In genomic region chr9:128891354-128892222, GRCh38 we compare ENCODE assay signal across 8 cellular contexts. TPM values are rescaled to one million over a fixed set of nuclear protein-coding genes. Genes with fewer than 3 reads are reported as not detected.
A peak's percentile ranks its signal among the peaks of the same experiment; 100 is the strongest.
DNase-seq lines count a peak whose midpoint lies in the region; ATAC-seq, FAIRE-seq and TF ChIP-seq lines count a peak whose summit lies in the region.
"Had no signal": no experiment of that assay in that cellular context is flagged by ENCODE, and none has a peak within 500 bp of the region (broad histone marks: within the 10 kb centered on the region; RNA-seq: fewer than 3 reads in every experiment).

No MANE protein-coding gene starts in this region.

- TF ChIP-seq RAD21 in K562 (CRISPR knock-in tag; conservative IDR thresholded peaks at IDR 0.05 in 1 of 2, IDR thresholded peaks at IDR 0.05 in 1 of 2) = no peak

- peaks cover 30% of the 10 kb centered on the region for H3K36me3 ChIP-seq in CD4-positive, alpha-beta memory T cell (ENCODE audit: insufficient read depth, low read length)
- peaks cover 50% of the 10 kb centered on the region; the same call in 2 of the 3 replicates for H3K36me3 ChIP-seq in K562 (ENCODE audit: control insufficient read depth, insufficient read depth, low read length)
- peaks cover 0 to 34% (median 4%) of the 10 kb centered on the region in 3 experiments for H3K36me3 ChIP-seq in naive thymus-derived CD4-positive, alpha-beta T cell (ENCODE audit: control insufficient read depth in 2 of 3, insufficient read depth in 3 of 3, low read length in 3 of 3)

- H3K79me2 ChIP-seq in K562 (ENCODE audit: control insufficient read depth, insufficient read depth, low read length) = 0 out of 3 replicates have a peak, but pooled peaks cover 3% of the 10 kb centered on the region

- TF ChIP-seq POLR2A in K562 (conservative IDR thresholded peaks at IDR 0.05) = no peak

- H3K9me3 Mint-ChIP-seq in CD4-positive, alpha-beta memory T cell = no peaks in the 10 kb centered on the region
- no peaks in the 10 kb centered on the region for H3K9me3 Mint-ChIP-seq in naive thymus-derived CD4-positive, alpha-beta T cell
- H3K9me3 Mint-ChIP-seq: nephron had no signal

- no peaks in the 10 kb centered on the region for H3K27me3 ChIP-seq in CD4-positive, alpha-beta memory T cell (ENCODE audit: insufficient read depth, low read length)
- H3K27me3 ChIP-seq in K562 (ENCODE audit: control insufficient read depth in 2 of 2, insufficient read depth in 2 of 2, low read length in 2 of 2) = no peaks in the 10 kb centered on the region
- no peaks in the 10 kb centered on the region for H3K27me3 ChIP-seq in naive thymus-derived CD4-positive, alpha-beta T cell (ENCODE audit: control insufficient read depth in 2 of 2, insufficient read depth in 2 of 2, low read length in 2 of 2)

- H3K27me3 Mint-ChIP-seq in CD4-positive, alpha-beta memory T cell = no peaks in the 10 kb centered on the region
- H3K27me3 Mint-ChIP-seq in naive thymus-derived CD4-positive, alpha-beta T cell = no peaks in the 10 kb centered on the region

- POLR2A ChIA-PET in CD4-positive, alpha-beta memory T cell (lab: Charles Lee; ENCODE audit: partially characterized antibody) = interaction anchor here (0.6 to 12.5 kb wide), 4 partner anchors 8 to 274 kb away, joined by 3 to 110 read pairs (median 6); partner anchors contain the start of genes KYAT1 and LRRC8A
- POLR2A ChIA-PET in K562 (lab: Yijun Ruan, JAX) = interaction anchor here (0.5 to 2.3 kb wide), 8 partner anchors 10 to 256 kb away, joined by 3 to 6 read pairs (median 4); partner anchors contain the start of genes KYAT1 and LRRC8A
- POLR2A ChIA-PET in naive thymus-derived CD4-positive, alpha-beta T cell (lab: Charles Lee) = interaction anchor here (3.5 to 6.6 kb wide), 2 partner anchors 10 kb away, joined by 23 to 48 read pairs; partner anchors contain the start of genes KYAT1 and LRRC8A

- H3K9me1 ChIP-seq in K562 (ENCODE audit: control insufficient read depth, insufficient read depth, low read length) = peaks cover 3% of the 10 kb centered on the region

- FAIRE-seq in K562 (lab: Jason Lieb, UNC) = no peak

- H3K27ac ChIP-seq in CD4-positive, alpha-beta memory T cell (ENCODE audit: low read depth, low read length) = peak overlapping the region; percentile 23
- no peak overlapping the region for H3K27ac ChIP-seq in K562 (ENCODE audit: extremely low read depth, low read depth, low read length)
- H3K27ac ChIP-seq in naive thymus-derived CD4-positive, alpha-beta T cell (ENCODE audit: low read depth, low read length) = peak overlapping the region; percentile 62

- H3K4me1 ChIP-seq in CD4-positive, alpha-beta memory T cell (ENCODE audit: insufficient read depth, low read length) = peaks cover 63% of the 10 kb centered on the region
- peaks cover 3 to 18% of the 10 kb centered on the region in 2 experiments; a peak in 4 of 5 replicates for H3K4me1 ChIP-seq in K562 (replicated peaks in 1 of 2; ENCODE audit: control insufficient read depth in 2 of 2, insufficient read depth in 2 of 2, low read length in 2 of 2)
- H3K4me1 ChIP-seq in naive thymus-derived CD4-positive, alpha-beta T cell (ENCODE audit: control insufficient read depth in 2 of 2, insufficient read depth in 2 of 2, low read length in 2 of 2) = peaks cover 16 to 40% of the 10 kb centered on the region in 2 donors

- peak overlapping the region; percentile 36 to 76 (median 65) for H3K27ac Mint-ChIP-seq in CD4-positive, alpha-beta memory T cell
- H3K27ac Mint-ChIP-seq in naive thymus-derived CD4-positive, alpha-beta T cell = peak overlapping the region; percentile 52 to 97 (median 74)
- H3K27ac Mint-ChIP-seq: nephron had no signal

- TF ChIP-seq EP300 in K562 (IDR thresholded peaks at IDR 0.05; ENCODE audit: low read length) = no peak

- H3K36me3 Mint-ChIP-seq in CD4-positive, alpha-beta memory T cell = peaks cover 38 to 52% of the 10 kb centered on the region in 2 donors
- H3K36me3 Mint-ChIP-seq in naive thymus-derived CD4-positive, alpha-beta T cell = peaks cover 4 to 34% (median 20%) of the 10 kb centered on the region in 5 donors

- no TSS peak for BruUV-seq in K562 (replicated peaks; lab: Mats Ljungman, UMichigan)

- H3K4me3 Mint-ChIP-seq in CD4-positive, alpha-beta memory T cell = peak overlapping the region in 3 of 8 donors; percentile 10 to 38 (median 20)
- peak overlapping the region in 5 of 10 donors; percentile 16 to 77 (median 37) for H3K4me3 Mint-ChIP-seq in naive thymus-derived CD4-positive, alpha-beta T cell
- H3K4me3 Mint-ChIP-seq: nephron had no signal

- CTCF ChIA-PET in CD4-positive, alpha-beta memory T cell (lab: Charles Lee; ENCODE audit: partially characterized antibody) = interaction anchor here (0.6 to 2.1 kb wide), 2 partner anchors 29 to 36 kb away, joined by 3 to 9 read pairs; partner anchors contain the start of gene PHYHD1
- CTCF ChIA-PET in K562 (lab: Yijun Ruan, JAX; ENCODE audit: low intra/inter-chr PET ratio) = no interaction called here
- CTCF ChIA-PET in naive thymus-derived CD4-positive, alpha-beta T cell (lab: Charles Lee) = no interaction called here

- H3K9me3 ChIP-seq in CD4-positive, alpha-beta memory T cell (ENCODE audit: control insufficient read depth in 1 of 2, low read length in 2 of 2) = no peaks in the 10 kb centered on the region
- no peaks in the 10 kb centered on the region for H3K9me3 ChIP-seq in K562 (replicated peaks; ENCODE audit: control insufficient read depth, insufficient read depth, low read depth, low read length)
- no peaks in the 10 kb centered on the region for H3K9me3 ChIP-seq in naive thymus-derived CD4-positive, alpha-beta T cell (ENCODE audit: control insufficient read depth in 2 of 3, low read length in 3 of 3)

- TF ChIP-seq CTCF in K562 (IDR thresholded peaks at IDR 0.05 in 2 of 3, conservative IDR thresholded peaks at IDR 0.05 in 1 of 3; ENCODE audit: insufficient read depth in 2 of 3, low read depth in 1 of 3, low read length in 3 of 3) = no peak

- ATAC-seq in K562 (no peak), HG02970 (IDR thresholded peaks at IDR 0.05; ENCODE audit: low FRiP score, unreplicated experiment) (no peak)
- no peak for ATAC-seq in naive thymus-derived CD4-positive, alpha-beta T cell

- intact Hi-C loops in CD4-positive, alpha-beta memory T cell (cut with micrococcal nuclease) = no loop called here
- intact Hi-C loops in K562 (cut with micrococcal nuclease) = no loop called here
- intact Hi-C loops in naive thymus-derived CD4-positive, alpha-beta T cell (cut with micrococcal nuclease) = loop anchor here in 1 of 2 donors (1.0 kb wide), 1 partner anchor 9 kb away; the partner anchor contains the start of gene LRRC8A

- H3K9ac ChIP-seq in K562 (ENCODE audit: insufficient read depth in 1 of 2, low read depth in 2 of 2, low read length in 2 of 2) = peak overlapping the region in 1 of 2 experiments; percentile 45; a peak in 1 of 4 replicates

- no peak overlapping the region for H2AFZ ChIP-seq in K562 (ENCODE audit: low read depth, low read length)

- 0 out of 2 replicates have a peak, but pooled peaks cover 3% of the 10 kb centered on the region for H4K20me1 ChIP-seq in K562 (replicated peaks; ENCODE audit: control insufficient read depth, insufficient read depth, low read length)

- no peak overlapping the region for H3K4me3 ChIP-seq in CD4-positive, alpha-beta memory T cell (ENCODE audit: low read length in 2 of 2)
- no peak overlapping the region for H3K4me3 ChIP-seq in K562
- H3K4me3 ChIP-seq in naive thymus-derived CD4-positive, alpha-beta T cell (ENCODE audit: low read length) = no peak overlapping the region

- no peak overlapping the region for H3K4me2 ChIP-seq in K562 (ENCODE audit: insufficient read depth, low read length)

- WGBS in K562 (ENCODE audit: insufficient coverage, low coverage, missing lambda C conversion rate) = 87% methylated on average over 15 of the region's 15 CpGs

- in situ Hi-C loops in K562 (cut with MboI) = no loop called here

- no peak for DNase-seq in CD4-positive, alpha-beta memory T cell
- no peak for DNase-seq in K562 (ENCODE audit: extremely low read depth in 1 of 4, low spot score in 3 of 4)
- no peak for DNase-seq in naive thymus-derived CD4-positive, alpha-beta T cell
- DNase-seq in DMS53 (lab: John Stamatoyannopoulos, UW) = no peak
- no peak for DNase-seq in activated naive CD4-positive, alpha-beta T cell treated with Interleukin-2 at 50 U/mL for 16 hours
- DNase-seq: NCI-H1048 had no signal

- H3K4me1 Mint-ChIP-seq in CD4-positive, alpha-beta memory T cell = peaks cover 29 to 69% (median 47%) of the 10 kb centered on the region in 4 donors
- peaks cover 33 to 77% (median 65%) of the 10 kb centered on the region in 7 donors for H3K4me1 Mint-ChIP-seq in naive thymus-derived CD4-positive, alpha-beta T cell

RNA-seq across cellular contexts. Expression of gene LRRC8A, which starts 9.7 kb away (rescaled TPM):
- 10 to 100 TPM; 24.4 to 26.4 TPM for total RNA-seq in CD4-positive, alpha-beta memory T cell
- 10 to 100 TPM; 18.7 to 40.6 TPM for polyA plus RNA-seq in CD4-positive, alpha-beta memory T cell
- 23.0 and 71.8 TPM in 2 replicates for total RNA-seq in K562 (2011; cell fraction: chromatin; rRNA removed; ENCODE audit: low replicate concordance)
- 46.7 and 55.7 TPM in 2 replicates for total RNA-seq in K562 (2011; cell fraction: nucleolus; rRNA removed)
- 50.5 and 51.6 TPM in 2 replicates for total RNA-seq in K562 (2011; cell fraction: nucleoplasm; rRNA removed)
- 15.3 and 17.2 TPM in 2 replicates for total RNA-seq in K562 (2014; rRNA removed)
- total RNA-seq in K562 (2014; rRNA removed; fragmentation: Illumina TruSeq; extraction: Trizol) = 5.5 and 6.4 TPM in 2 replicates
- total RNA-seq in K562 (2015; rRNA removed; fragmentation: Illumina TruSeq; extraction: Trizol) = 8.4 TPM in 2 replicates
- total RNA-seq in K562 (2021) = 23.5 and 24.7 TPM in 2 replicates
- polyA plus RNA-seq in K562 (2011; rRNA removed) = 8.9 and 11.5 TPM in 2 replicates
- 12.9 and 17.9 TPM in 2 replicates for polyA plus RNA-seq in K562 (2011; cell fraction: cytosol; rRNA removed)
- 10.0 and 13.2 TPM in 2 replicates for polyA plus RNA-seq in K562 (2011; cell fraction: nucleus; rRNA removed)
- polyA plus RNA-seq in K562 (2012) = 14.0 and 15.6 TPM in 2 replicates
- 14.0 and 19.8 TPM in 2 replicates for polyA plus RNA-seq in K562 (2014; fragmentation: Illumina TruSeq; extraction: Trizol)
- polyA plus RNA-seq in K562 (2014; fragmentation: Nextera tagmentation; extraction: Ambion mirVana) = 1 to 10 TPM; 2.9 to 3.5 TPM
- 13.4 and 15.4 TPM in 2 replicates for polyA plus RNA-seq in K562 (2014; rRNA removed)
- 13.2 and 19.4 TPM in 2 replicates for polyA minus RNA-seq in K562 (2011; rRNA and poly(A)+ RNA removed)
- polyA minus RNA-seq in K562 (2011; cell fraction: cytosol; rRNA and poly(A)+ RNA removed) = 13.9 and 15.2 TPM in 2 replicates
- polyA minus RNA-seq in K562 (2011; cell fraction: nucleus; rRNA and poly(A)+ RNA removed) = 7.0 and 8.6 TPM in 2 replicates
- total RNA-seq in naive thymus-derived CD4-positive, alpha-beta T cell = 10 to 100 TPM; 31.3 to 48.8 (median 34.5) TPM
- polyA plus RNA-seq in naive thymus-derived CD4-positive, alpha-beta T cell = 10 to 100 TPM; 24.2 to 54.0 TPM

RNA-seq across cellular contexts. Expression of gene KYAT1, which starts 9.8 kb away (rescaled TPM):
- total RNA-seq in CD4-positive, alpha-beta memory T cell = 10 to 100 TPM in 1 of 2 experiments, 1 to 10 TPM in 1; 9.8 to 12.4 TPM
- 10 to 100 TPM; 11.0 to 11.6 TPM for polyA plus RNA-seq in CD4-positive, alpha-beta memory T cell
- 34.0 and 59.4 TPM in 2 replicates for total RNA-seq in K562 (2011; cell fraction: chromatin; rRNA removed; ENCODE audit: low replicate concordance)
- 26.8 and 33.7 TPM in 2 replicates for total RNA-seq in K562 (2011; cell fraction: nucleolus; rRNA removed)
- 23.8 and 32.1 TPM in 2 replicates for total RNA-seq in K562 (2011; cell fraction: nucleoplasm; rRNA removed)
- total RNA-seq in K562 (2014; rRNA removed) (11.1 and 16.0 TPM in 2 replicates), K562 (2014; rRNA removed; fragmentation: Illumina TruSeq; extraction: Trizol) (6.5 and 8.8 TPM in 2 replicates), K562 (2015; rRNA removed; fragmentation: Illumina TruSeq; extraction: Trizol) (8.5 and 9.2 TPM in 2 replicates), K562 (2021) (11.7 and 14.7 TPM in 2 replicates)
- polyA plus RNA-seq in K562 (2011; rRNA removed) (16.1 and 20.2 TPM in 2 replicates), K562 (2014; fragmentation: Illumina TruSeq; extraction: Trizol) (13.4 and 14.8 TPM in 2 replicates), K562 (2014; fragmentation: Nextera tagmentation; extraction: Ambion mirVana) (10 to 100 TPM in 1 of 2 experiments, 1 to 10 TPM in 1; 6.4 to 11.0 TPM), K562 (2014; rRNA removed) (16.8 and 21.8 TPM in 2 replicates)
- 21.7 and 22.5 TPM in 2 replicates for polyA plus RNA-seq in K562 (2011; cell fraction: cytosol; rRNA removed)
- polyA plus RNA-seq in K562 (2011; cell fraction: nucleus; rRNA removed) = 41.4 and 54.7 TPM in 2 replicates
- 9.8 and 19.5 TPM in 2 replicates for polyA plus RNA-seq in K562 (2012)
- polyA minus RNA-seq in K562 (2011; rRNA and poly(A)+ RNA removed) = 6.0 and 7.0 TPM in 2 replicates
- polyA minus RNA-seq in K562 (2011; cell fraction: cytosol; rRNA and poly(A)+ RNA removed) = 5.9 and 6.1 TPM in 2 replicates
- polyA minus RNA-seq in K562 (2011; cell fraction: nucleus; rRNA and poly(A)+ RNA removed) = 6.3 and 7.3 TPM in 2 replicates
- 10 to 100 TPM in 4 of 5 experiments, 1 to 10 TPM in 1; 7.2 to 18.2 (median 14.8) TPM for total RNA-seq in naive thymus-derived CD4-positive, alpha-beta T cell
- polyA plus RNA-seq in naive thymus-derived CD4-positive, alpha-beta T cell = 10 to 100 TPM in 1 of 2 donors, 1 to 10 TPM in 1; 9.8 to 14.2 TPM

RNA-seq across cellular contexts. Expression of gene PHYHD1, which starts 29.2 kb away (rescaled TPM):
- 1 to 10 TPM; 1.7 to 2.2 TPM for total RNA-seq in CD4-positive, alpha-beta memory T cell
- not detected for polyA plus RNA-seq in CD4-positive, alpha-beta memory T cell
- total RNA-seq in K562 (2011; cell fraction: chromatin; rRNA removed; ENCODE audit: low replicate concordance) = 1.0 and 4.9 TPM in 2 replicates
- total RNA-seq in K562 (2011; cell fraction: nucleolus; rRNA removed) = 1.0 and 1.3 TPM in 2 replicates
- total RNA-seq in K562 (2011; cell fraction: nucleoplasm; rRNA removed) = 1.4 and 1.8 TPM in 2 replicates
- 0.49 and 1.3 TPM in 2 replicates for total RNA-seq in K562 (2014; rRNA removed)
- total RNA-seq in K562 (2014; rRNA removed; fragmentation: Illumina TruSeq; extraction: Trizol) = 0.45 and 0.69 TPM in 2 replicates
- total RNA-seq in K562 (2015; rRNA removed; fragmentation: Illumina TruSeq; extraction: Trizol) = 0.36 and 0.79 TPM in 2 replicates
- total RNA-seq in K562 (2021) = 0.58 and 0.66 TPM in 2 replicates
- 1.2 and 2.1 TPM in 2 replicates for polyA plus RNA-seq in K562 (2011; rRNA removed)
- polyA plus RNA-seq in K562 (2011; cell fraction: cytosol; rRNA removed) = 2.2 and 2.5 TPM in 2 replicates
- 3.7 and 4.1 TPM in 2 replicates for polyA plus RNA-seq in K562 (2011; cell fraction: nucleus; rRNA removed)
- polyA plus RNA-seq in K562 (2012) = 0.87 and 1.2 TPM in 2 replicates
- polyA plus RNA-seq in K562 (2014; fragmentation: Illumina TruSeq; extraction: Trizol) = 0.80 and 1.0 TPM in 2 replicates
- polyA plus RNA-seq in K562 (2014; fragmentation: Nextera tagmentation; extraction: Ambion mirVana) = 1 to 10 TPM in 1 of 2 experiments, under 1 TPM in 1; 0.80 to 1.0 TPM
- 0.32 and 0.91 TPM in 2 replicates for polyA plus RNA-seq in K562 (2014; rRNA removed)
- polyA minus RNA-seq in K562 (2011; rRNA and poly(A)+ RNA removed) = 0.48 and 2.0 TPM in 2 replicates
- polyA minus RNA-seq in K562 (2011; cell fraction: cytosol; rRNA and poly(A)+ RNA removed) = not detected in 2 replicates
- polyA minus RNA-seq in K562 (2011; cell fraction: nucleus; rRNA and poly(A)+ RNA removed) = 0.54 and 1.1 TPM in 2 replicates
- total RNA-seq in naive thymus-derived CD4-positive, alpha-beta T cell = 1 to 10 TPM; 1.1 to 3.2 (median 3.1) TPM
- polyA plus RNA-seq in naive thymus-derived CD4-positive, alpha-beta T cell = 1 to 10 TPM; 3.0 to 5.1 TPM

RNA-seq across cellular contexts. Expression of gene DOLK, which starts 55.8 kb away (rescaled TPM):
- total RNA-seq in CD4-positive, alpha-beta memory T cell = 10 to 100 TPM in 1 of 2 experiments, 1 to 10 TPM in 1; 9.9 to 12.9 TPM
- 10 to 100 TPM in 1 of 2 donors, 1 to 10 TPM in 1; 9.1 to 11.7 TPM for polyA plus RNA-seq in CD4-positive, alpha-beta memory T cell
- total RNA-seq in K562 (2011; cell fraction: chromatin; rRNA removed; ENCODE audit: low replicate concordance) = 13.9 and 44.2 TPM in 2 replicates
- total RNA-seq in K562 (2011; cell fraction: nucleolus; rRNA removed) = 48.2 and 55.4 TPM in 2 replicates
- 27.6 and 38.4 TPM in 2 replicates for total RNA-seq in K562 (2011; cell fraction: nucleoplasm; rRNA removed)
- 11.7 and 18.4 TPM in 2 replicates for total RNA-seq in K562 (2014; rRNA removed)
- total RNA-seq in K562 (2014; rRNA removed; fragmentation: Illumina TruSeq; extraction: Trizol) = 7.5 and 8.4 TPM in 2 replicates
- 13.7 and 14.0 TPM in 2 replicates for total RNA-seq in K562 (2015; rRNA removed; fragmentation: Illumina TruSeq; extraction: Trizol)
- total RNA-seq in K562 (2021) = 14.2 and 14.7 TPM in 2 replicates
- 10.8 and 13.0 TPM in 2 replicates for polyA plus RNA-seq in K562 (2011; rRNA removed)
- polyA plus RNA-seq in K562 (2011; cell fraction: cytosol; rRNA removed) = 15.7 and 32.2 TPM in 2 replicates
- 9.0 and 11.9 TPM in 2 replicates for polyA plus RNA-seq in K562 (2011; cell fraction: nucleus; rRNA removed)
- polyA plus RNA-seq in K562 (2012) = 9.5 and 16.7 TPM in 2 replicates
- polyA plus RNA-seq in K562 (2014; fragmentation: Illumina TruSeq; extraction: Trizol) = 14.0 and 15.0 TPM in 2 replicates
- polyA plus RNA-seq in K562 (2014; fragmentation: Nextera tagmentation; extraction: Ambion mirVana) = 1 to 10 TPM; 2.6 to 3.7 TPM
- polyA plus RNA-seq in K562 (2014; rRNA removed) = 10.6 and 11.1 TPM in 2 replicates
- polyA minus RNA-seq in K562 (2011; rRNA and poly(A)+ RNA removed) = 16.4 and 25.9 TPM in 2 replicates
- 6.7 and 11.4 TPM in 2 replicates for polyA minus RNA-seq in K562 (2011; cell fraction: cytosol; rRNA and poly(A)+ RNA removed)
- 16.6 and 23.7 TPM in 2 replicates for polyA minus RNA-seq in K562 (2011; cell fraction: nucleus; rRNA and poly(A)+ RNA removed)
- 10 to 100 TPM in 2 of 5 experiments, 1 to 10 TPM in 3; 6.0 to 12.8 (median 9.5) TPM for total RNA-seq in naive thymus-derived CD4-positive, alpha-beta T cell
- 10 to 100 TPM in 1 of 2 donors, 1 to 10 TPM in 1; 7.6 to 10.5 TPM for polyA plus RNA-seq in naive thymus-derived CD4-positive, alpha-beta T cell

RNA-seq across cellular contexts. Expression of gene NUP188, which starts 55.9 kb away (rescaled TPM):
- total RNA-seq in CD4-positive, alpha-beta memory T cell = 10 to 100 TPM; 70.1 to 70.8 TPM
- 10 to 100 TPM; 27.2 to 39.4 TPM for polyA plus RNA-seq in CD4-positive, alpha-beta memory T cell
- total RNA-seq in K562 (2011; cell fraction: chromatin; rRNA removed; ENCODE audit: low replicate concordance) = 545 and 736 TPM in 2 replicates
- total RNA-seq in K562 (2011; cell fraction: nucleolus; rRNA removed) = 287 and 308 TPM in 2 replicates
- total RNA-seq in K562 (2011; cell fraction: nucleoplasm; rRNA removed) = 273 and 303 TPM in 2 replicates
- total RNA-seq in K562 (2014; rRNA removed) (64.3 and 92.3 TPM in 2 replicates), K562 (2014; rRNA removed; fragmentation: Illumina TruSeq; extraction: Trizol) (66.6 and 84.5 TPM in 2 replicates), K562 (2015; rRNA removed; fragmentation: Illumina TruSeq; extraction: Trizol) (69.9 and 70.6 TPM in 2 replicates), K562 (2021) (123 and 135 TPM in 2 replicates)
- polyA plus RNA-seq in K562 (2011; rRNA removed) (71.2 and 106 TPM in 2 replicates), K562 (2014; fragmentation: Illumina TruSeq; extraction: Trizol) (107 and 110 TPM in 2 replicates), K562 (2014; fragmentation: Nextera tagmentation; extraction: Ambion mirVana) (10 to 100 TPM; 11.7 to 17.9 TPM), K562 (2014; rRNA removed) (64.7 and 70.6 TPM in 2 replicates)
- polyA plus RNA-seq in K562 (2011; cell fraction: cytosol; rRNA removed) = 109 and 123 TPM in 2 replicates
- 185 and 200 TPM in 2 replicates for polyA plus RNA-seq in K562 (2011; cell fraction: nucleus; rRNA removed)
- 61.5 and 77.1 TPM in 2 replicates for polyA plus RNA-seq in K562 (2012)
- polyA minus RNA-seq in K562 (2011; rRNA and poly(A)+ RNA removed) = 241 and 300 TPM in 2 replicates
- polyA minus RNA-seq in K562 (2011; cell fraction: cytosol; rRNA and poly(A)+ RNA removed) = 193 and 215 TPM in 2 replicates
- 102 and 146 TPM in 2 replicates for polyA minus RNA-seq in K562 (2011; cell fraction: nucleus; rRNA and poly(A)+ RNA removed)
- total RNA-seq in naive thymus-derived CD4-positive, alpha-beta T cell = 10 to 100 TPM; 55.7 to 98.7 (median 63.7) TPM
- 10 to 100 TPM; 24.8 to 39.5 TPM for polyA plus RNA-seq in naive thymus-derived CD4-positive, alpha-beta T cell
